ENCODE assay signal across 15 cellular contexts in the genomic region with DNA sequence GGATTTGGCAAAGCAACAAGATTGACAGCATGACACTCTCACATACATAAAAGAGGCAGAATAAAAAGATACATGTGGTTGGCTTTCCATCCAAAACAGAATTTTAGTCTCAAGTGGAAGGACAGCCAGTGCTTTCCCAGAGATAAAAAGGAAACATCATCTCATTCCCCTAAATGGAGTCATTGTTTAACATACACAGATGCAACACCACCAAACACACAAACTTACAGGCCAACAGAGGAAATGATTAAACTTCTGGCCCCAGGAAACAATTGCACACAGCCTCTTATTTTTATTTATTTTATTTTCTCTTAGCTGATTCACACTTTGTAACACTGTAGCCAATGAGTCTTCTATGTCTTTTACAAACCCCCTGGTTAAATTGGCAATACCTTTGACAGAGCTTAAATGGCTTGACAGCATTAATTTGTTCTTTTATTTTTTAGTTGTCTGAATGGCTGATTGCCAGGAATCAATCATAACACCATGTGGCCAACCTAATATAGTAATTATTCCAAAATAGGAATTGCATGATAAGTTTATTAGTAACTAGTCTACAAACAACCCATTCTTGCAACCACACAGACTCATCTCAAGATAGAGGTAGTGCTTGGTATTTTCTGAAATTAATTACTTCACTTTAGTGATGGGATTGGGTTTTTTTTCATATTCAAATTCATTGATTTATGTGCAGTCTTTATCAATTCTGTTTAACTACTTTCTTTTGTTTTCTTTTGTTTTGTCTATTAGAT.
A peak's percentile ranks its signal among the peaks of the same experiment; 100 is the strongest.
DNase-seq lines count a peak whose midpoint lies in the region; ATAC-seq and TF ChIP-seq lines count a peak whose summit lies in the region.
"Had no signal": no experiment of that assay in that cellular context is flagged by ENCODE, and none has a peak within 500 bp of the region (broad histone marks: within the 10 kb centered on the region; RNA-seq: fewer than 3 reads in every experiment).

No MANE protein-coding gene starts in this region.

- H3K9me3 ChIP-seq in fibroblast of lung (ENCODE audit: control insufficient read depth, insufficient read depth, low read depth, low read length) (no peaks in the 10 kb centered on the region), neural progenitor cell (ENCODE audit: low read depth) (no peaks in the 10 kb centered on the region)
- H3K9me3 ChIP-seq: SJSA1 had no signal

- H3K4me2 ChIP-seq in fibroblast of lung (ENCODE audit: extremely low read depth, insufficient read depth, low read length) (no peak overlapping the region), neural progenitor cell (no peak overlapping the region)

- no peaks in the 10 kb centered on the region for H3K36me3 Mint-ChIP-seq in neural progenitor cell
- H3K36me3 Mint-ChIP-seq: CD4-positive, CD25-positive, alpha-beta regulatory T cell; naive thymus-derived CD4-positive, alpha-beta T cell had no signal

- DNase-seq in EL (peak; percentile 62), NCI-H446 (lab: John Stamatoyannopoulos, UW) (peak; percentile 76 to 89), fibroblast of lung (ENCODE audit: low read depth in 2 of 2) (peak; percentile 44 to 62), neural progenitor cell (ENCODE audit: low spot score) (no peak)
- no peak for DNase-seq in stimulated activated naive CD8-positive, alpha-beta T cell treated with anti-CD3 and anti-CD28 coated beads, Interleukin-15, Interleukin-2, amounts not matched to agents 100 U/mL and 50 U/mL, for 24 hours
- DNase-seq: activated B cell treated with CpG ODN at 0.5 μM for 24 hours; activated T-cell treated with anti-CD3 and anti-CD28 coated beads for 4 hours; CD4-positive, CD25-positive, alpha-beta regulatory T cell; effector memory CD8-positive, alpha-beta T cell; Kasumi-1; naive thymus-derived CD4-positive, alpha-beta T cell had no signal

- H3K27ac ChIP-seq in fibroblast of lung (ENCODE audit: insufficient read depth, low read length) (no peak overlapping the region), neural progenitor cell (no peak overlapping the region)
- H3K27ac ChIP-seq: SJSA1 had no signal

- H3K4me1 ChIP-seq in fibroblast of lung (ENCODE audit: control insufficient read depth, extremely low read depth, insufficient read depth, low read length) (no peaks in the 10 kb centered on the region), neural progenitor cell (no peaks in the 10 kb centered on the region)

- no peaks in the 10 kb centered on the region for H3K27me3 Mint-ChIP-seq in neural progenitor cell (ENCODE audit: insufficient read depth, low read depth)
- H3K27me3 Mint-ChIP-seq: activated B cell treated with CpG ODN at 0.5 μM for 24 hours; CD4-positive, CD25-positive, alpha-beta regulatory T cell; effector memory CD8-positive, alpha-beta T cell; naive thymus-derived CD4-positive, alpha-beta T cell had no signal

- H3K9me3 Mint-ChIP-seq in neural progenitor cell = peaks cover 18% of the 10 kb centered on the region
- H3K9me3 Mint-ChIP-seq: effector memory CD8-positive, alpha-beta T cell had no signal

- H2AFZ ChIP-seq in fibroblast of lung (ENCODE audit: low read length) = no peak overlapping the region
- H2AFZ ChIP-seq in neural progenitor cell (replicated peaks) = peak overlapping the region; percentile 10

- no peaks in the 10 kb centered on the region for H3K27me3 ChIP-seq in fibroblast of lung (ENCODE audit: control insufficient read depth, insufficient read depth, low read length)
- no peaks in the 10 kb centered on the region for H3K27me3 ChIP-seq in neural progenitor cell
- H3K27me3 ChIP-seq: SJSA1 had no signal

- no peak overlapping the region for H3K27ac Mint-ChIP-seq in neural progenitor cell
- H3K27ac Mint-ChIP-seq: activated B cell treated with CpG ODN at 0.5 μM for 24 hours; CD4-positive, CD25-positive, alpha-beta regulatory T cell; effector memory CD8-positive, alpha-beta T cell; naive thymus-derived CD4-positive, alpha-beta T cell had no signal

- H3K9ac ChIP-seq in fibroblast of lung (ENCODE audit: insufficient read depth, low read length) = no peak overlapping the region
- no peak overlapping the region for H3K9ac ChIP-seq in neural progenitor cell

- H3K79me2 ChIP-seq in fibroblast of lung (ENCODE audit: control insufficient read depth, insufficient read depth, low read length) (no peaks in the 10 kb centered on the region), neural progenitor cell (ENCODE audit: low read depth) (no peaks in the 10 kb centered on the region)

- H4K20me1 ChIP-seq in fibroblast of lung (ENCODE audit: control insufficient read depth, extremely low read depth, insufficient read depth, low read length) (no peaks in the 10 kb centered on the region), neural progenitor cell (ENCODE audit: low read depth) (no peaks in the 10 kb centered on the region)

- H3K4me3 Mint-ChIP-seq in neural progenitor cell = no peak overlapping the region
- H3K4me3 Mint-ChIP-seq: activated B cell treated with CpG ODN at 0.5 μM for 24 hours; CD4-positive, CD25-positive, alpha-beta regulatory T cell; effector memory CD8-positive, alpha-beta T cell; naive thymus-derived CD4-positive, alpha-beta T cell had no signal

- ATAC-seq in GM18502 (IDR thresholded peaks at IDR 0.05; ENCODE audit: poor library complexity, unreplicated experiment) (no peak), GM18520 (IDR thresholded peaks at IDR 0.05; ENCODE audit: unreplicated experiment) (no peak), HG02759 (IDR thresholded peaks at IDR 0.05; ENCODE audit: unreplicated experiment) (no peak)
- no peak for ATAC-seq in stimulated activated naive CD8-positive, alpha-beta T cell treated with anti-CD3 and anti-CD28 coated beads, Interleukin-15, Interleukin-2, amounts not matched to agents 100 U/mL and 50 U/mL, for 24 hours
- ATAC-seq: effector memory CD8-positive, alpha-beta T cell; naive thymus-derived CD4-positive, alpha-beta T cell had no signal

- H3F3A ChIP-seq in neural progenitor cell (ENCODE audit: low read depth) = no peaks in the 10 kb centered on the region

- H3K4me3 ChIP-seq in fibroblast of lung (replicated peaks in 1 of 4; ENCODE audit: control extremely low read depth in 1 of 4, insufficient read depth in 1 of 4, low read depth in 3 of 4, low read length in 4 of 4) (no peak overlapping the region), neural progenitor cell (no peak overlapping the region)
- H3K4me3 ChIP-seq: SJSA1 had no signal

- TF ChIP-seq CTCF in fibroblast of lung (conservative IDR thresholded peaks at IDR 0.05 in 1 of 2, IDR thresholded peaks at IDR 0.05 in 1 of 2; ENCODE audit: low read depth in 1 of 2, low read length in 2 of 2) (no peak), neural progenitor cell (IDR thresholded peaks at IDR 0.05) (no peak)

- no peaks in the 10 kb centered on the region for H3K36me3 ChIP-seq in fibroblast of lung (ENCODE audit: control insufficient read depth, insufficient read depth, low read length)
- H3K36me3 ChIP-seq in neural progenitor cell = no peaks in the 10 kb centered on the region
- H3K36me3 ChIP-seq: SJSA1 had no signal

- H3K4me1 Mint-ChIP-seq in neural progenitor cell = peaks cover 5% of the 10 kb centered on the region
- H3K4me1 Mint-ChIP-seq: activated B cell treated with CpG ODN at 0.5 μM for 24 hours; CD4-positive, CD25-positive, alpha-beta regulatory T cell; naive thymus-derived CD4-positive, alpha-beta T cell had no signal

Comparison
In these comparisons a context has a peak if more than half of its experiments do, and no peak if none do; other contexts are left out.
1. DNase-seq: peak in EL (single experiment), NCI-H446 (2 of 2) and fibroblast of lung (2 of 2); none in neural progenitor cell (single experiment) and stimulated activated naive CD8-positive, alpha-beta T cell treated with anti-CD3 and anti-CD28 coated beads, Interleukin-15, Interleukin-2, amounts not matched to agents 100 U/mL and 50 U/mL, for 24 hours (single experiment).